Comparison of ENCODE assay signal across 26 cellular contexts in genomic region chrX:40050532-40050931, GRCh38.
"Had no signal": no experiment of that assay in that cellular context is flagged by ENCODE, and none has a peak within 500 bp of the region (broad histone marks: within the 10 kb centered on the region; RNA-seq: fewer than 3 reads in every experiment).

No MANE protein-coding gene starts in this region.

- FAIRE-seq: small intestine had no signal

- H3K4me2 ChIP-seq: hepatocyte, neural progenitor cell had no signal

- H3K27ac ChIP-seq: dorsolateral prefrontal cortex, epithelial cell of prostate, esophagus muscularis mucosa, foreskin keratinocyte, gastroesophageal sphincter, heart left ventricle, hepatocyte, neural progenitor cell, parathyroid adenoma, right lobe of liver, stomach, testis, tibial artery had no signal

- H2AFZ ChIP-seq: hepatocyte, neural progenitor cell, parathyroid adenoma had no signal

- ATAC-seq: foreskin keratinocyte; gastroesophageal sphincter; heart left ventricle; left lobe of liver; naive thymus-derived CD4-positive, alpha-beta T cell; right lobe of liver had no signal

- H3K9ac ChIP-seq: neural progenitor cell, parathyroid adenoma had no signal

- H3K4me1 ChIP-seq: esophagus muscularis mucosa, foreskin keratinocyte, gastroesophageal sphincter, heart left ventricle, neural progenitor cell, parathyroid adenoma, right lobe of liver, stomach, testis, tibial artery had no signal

- H3K9me3 ChIP-seq: testis had no signal

- DNase-seq: dorsolateral prefrontal cortex; effector CD4-positive, alpha-beta T cell; endodermal cell; foreskin keratinocyte; heart left ventricle; kidney; midbrain; naive thymus-derived CD4-positive, alpha-beta T cell; right lobe of liver; small intestine; stimulated activated CD4-positive, alpha-beta T cell treated with anti-CD3 and anti-CD28 coated beads, Interleukin-15, amount 100 ng/mL, for 24 hours; stimulated activated CD4-positive, alpha-beta T cell treated with anti-CD3 and anti-CD28 coated beads, Interleukin-2, amount 100 ng/mL, for 48 hours; stimulated activated CD8-positive, alpha-beta memory T cell treated with anti-CD3 and anti-CD28 coated beads, Interleukin-4, amount 100 ng/mL, for 48 hours; stimulated activated naive CD4-positive, alpha-beta T cell treated with Interleukin-2 at 50 U/mL for 16 hours; stomach; substantia nigra; testis; tibial artery had no signal

- H3K79me2 ChIP-seq: hepatocyte, parathyroid adenoma had no signal

- H3K4me3 ChIP-seq: dorsolateral prefrontal cortex, esophagus muscularis mucosa, gastroesophageal sphincter, heart left ventricle, hepatocyte, lung, neural progenitor cell, right lobe of liver, stomach, testis, tibial artery had no signal

- H3K27me3 ChIP-seq: esophagus muscularis mucosa, foreskin keratinocyte, gastroesophageal sphincter, heart left ventricle, hepatocyte, neural progenitor cell, right lobe of liver, stomach, testis, tibial artery had no signal
